Comparison of ENCODE assay signal across 31 cellular contexts in genomic region chr6:168862346-168862980, GRCh38.
"Had no signal": no experiment of that assay in that cellular context is flagged by ENCODE, and none has a peak within 500 bp of the region (broad histone marks: within the 10 kb centered on the region; RNA-seq: fewer than 3 reads in every experiment).

No MANE protein-coding gene starts in this region.

- H3K36me3 Mint-ChIP-seq: activated CD8-positive, alpha-beta memory T cell treated with anti-CD3 and anti-CD28 coated beads, Interleukin-2, amount 10 ng/mL, durations not matched to agents 7 days and 5 days; activated naive CD4-positive, alpha-beta T cell treated with anti-CD3 and anti-CD28 coated beads, Interleukin-2, amount 50 U/mL, for 24 hours; activated naive CD8-positive, alpha-beta T cell treated with anti-CD3 and anti-CD28 coated beads for 36 hours had no signal

- H3K4me3 Mint-ChIP-seq: activated B cell treated with CpG ODN at 0.5 μM for 24 hours; activated CD8-positive, alpha-beta memory T cell treated with anti-CD3 and anti-CD28 coated beads, Interleukin-2, amount 10 ng/mL, durations not matched to agents 7 days and 5 days; activated CD8-positive, alpha-beta T cell treated with anti-CD3 and anti-CD28 coated beads for 36 hours; activated naive CD4-positive, alpha-beta T cell treated with anti-CD3 and anti-CD28 coated beads for 36 hours; activated naive CD4-positive, alpha-beta T cell treated with anti-CD3 and anti-CD28 coated beads, Interleukin-2, amount 50 U/mL, for 24 hours; activated naive CD8-positive, alpha-beta T cell treated with anti-CD3 and anti-CD28 coated beads for 36 hours; activated naive CD8-positive, alpha-beta T cell treated with anti-CD3 and anti-CD28 coated beads, Interleukin-2, amount 50 U/mL, for 24 hours; activated T-helper 1 cell treated with anti-CD3 and anti-CD28 coated beads, Interleukin-12 subunit alpha, Interleukin-12 subunit beta, Interleukin-2, Interleukin-4 antibody, amounts not matched to agents 30 ng/mL and 10 ng/mL and 1 ng/mL, durations not matched to agents 14 hours and 24 hours and 36 hours; T-helper 17 cell; T-helper 2 cell treated with Interferon-gamma antibody and Interleukin-4, amounts not matched to agents 5 μg/mL and 100 μg/mL, for 36 hours had no signal

- H3K27me3 Mint-ChIP-seq: activated CD8-positive, alpha-beta memory T cell treated with anti-CD3 and anti-CD28 coated beads, Interleukin-2, amount 10 ng/mL, durations not matched to agents 7 days and 5 days had no signal

- H3K27ac ChIP-seq: adrenal gland, body of pancreas, colonic mucosa, esophagus muscularis mucosa, foreskin keratinocyte, gastrocnemius medialis, WERI-Rb-1 had no signal

- H3K4me1 Mint-ChIP-seq: activated B cell treated with CpG ODN at 0.5 μM for 24 hours; activated CD8-positive, alpha-beta memory T cell treated with anti-CD3 and anti-CD28 coated beads, Interleukin-2, amount 10 ng/mL, durations not matched to agents 7 days and 5 days; activated naive CD4-positive, alpha-beta T cell treated with anti-CD3 and anti-CD28 coated beads, Interleukin-2, amount 50 U/mL, for 24 hours; activated naive CD8-positive, alpha-beta T cell treated with anti-CD3 and anti-CD28 coated beads for 36 hours; activated naive CD8-positive, alpha-beta T cell treated with anti-CD3 and anti-CD28 coated beads, Interleukin-2, amount 50 U/mL, for 24 hours had no signal

- H3K27ac Mint-ChIP-seq: activated B cell treated with CpG ODN at 0.5 μM for 24 hours; activated CD8-positive, alpha-beta memory T cell treated with anti-CD3 and anti-CD28 coated beads, Interleukin-2, amount 10 ng/mL, durations not matched to agents 7 days and 5 days; activated CD8-positive, alpha-beta T cell treated with anti-CD3 and anti-CD28 coated beads for 36 hours; activated naive CD4-positive, alpha-beta T cell treated with anti-CD3 and anti-CD28 coated beads for 36 hours; activated naive CD4-positive, alpha-beta T cell treated with anti-CD3 and anti-CD28 coated beads, Interleukin-2, amount 50 U/mL, for 24 hours; activated naive CD8-positive, alpha-beta T cell treated with anti-CD3 and anti-CD28 coated beads for 36 hours; activated naive CD8-positive, alpha-beta T cell treated with anti-CD3 and anti-CD28 coated beads, Interleukin-2, amount 50 U/mL, for 24 hours; activated T-helper 1 cell treated with anti-CD3 and anti-CD28 coated beads, Interleukin-12 subunit alpha, Interleukin-12 subunit beta, Interleukin-2, Interleukin-4 antibody, amounts not matched to agents 30 ng/mL and 10 ng/mL and 1 ng/mL, durations not matched to agents 14 hours and 24 hours and 36 hours; activated T-helper 2 cell treated with anti-CD3 and anti-CD28 coated beads, Interferon-gamma antibody, Interleukin-2, Interleukin-4, amounts not matched to agents 10 μg/mL and 5 μg/mL and 100 μg/mL, durations not matched to agents 14 hours and 24 hours and 36 hours; T-helper 17 cell; T-helper 2 cell treated with Interferon-gamma antibody and Interleukin-4, amounts not matched to agents 5 μg/mL and 100 μg/mL, for 36 hours had no signal

- DNase-seq: activated B cell treated with CpG ODN at 0.5 μM for 24 hours; activated CD4-positive, alpha-beta T cell treated with anti-CD3 and anti-CD28 coated beads for 48 hours; activated CD4-positive, alpha-beta T cell treated with anti-CD3 and anti-CD28 coated beads, Interleukin-2, amount 50 U/mL, for 1 hour; activated CD4-positive, alpha-beta T cell treated with anti-CD3 and anti-CD28 coated beads, Interleukin-2, amount 50 U/mL, for 48 hours; activated CD8-positive, alpha-beta memory T cell treated with anti-CD3 and anti-CD28 coated beads, Interleukin-2, amount 10 ng/mL, durations not matched to agents 7 days and 5 days; activated CD8-positive, alpha-beta memory T cell treated with anti-CD3 and anti-CD28 coated beads, Interleukin-2, amount 50 U/mL, for 4 hours; activated CD8-positive, alpha-beta T cell treated with anti-CD3 and anti-CD28 coated beads for 36 hours; activated effector memory CD4-positive, alpha-beta T cell treated with anti-CD3 and anti-CD28 coated beads, Interleukin-2, amount 50 U/mL, for 16 hours; activated naive CD4-positive, alpha-beta T cell treated with anti-CD3 and anti-CD28 coated beads for 36 hours; activated naive CD8-positive, alpha-beta T cell treated with anti-CD3 and anti-CD28 coated beads for 36 hours; activated naive CD8-positive, alpha-beta T cell treated with anti-CD3 and anti-CD28 coated beads, Interleukin-2, amount 50 U/mL, for 24 hours; activated T-cell treated with anti-CD3 and anti-CD28 coated beads, Interleukin-2, amount 50 U/mL, for 1 hour; activated T-cell treated with anti-CD3 and anti-CD28 coated beads, Interleukin-2, amount 50 U/mL, for 48 hours; adrenal gland; aorta; body of pancreas; colonic mucosa; effector memory CD4-positive, alpha-beta T cell; erythroblast; foreskin keratinocyte; gastrocnemius medialis; T-helper 1 cell; T-helper 17 cell; T1000; WERI-Rb-1 had no signal

- ATAC-seq: activated CD4-positive, CD25-positive, alpha-beta regulatory T cell treated with anti-CD3 and anti-CD28 coated beads, Interleukin-2, amount 50 U/mL, for 24 hours; activated CD8-positive, alpha-beta memory T cell treated with anti-CD3 and anti-CD28 coated beads, Interleukin-2, amount 10 ng/mL, durations not matched to agents 7 days and 5 days; activated CD8-positive, alpha-beta T cell treated with anti-CD3 and anti-CD28 coated beads for 36 hours; activated naive CD8-positive, alpha-beta T cell treated with anti-CD3 and anti-CD28 coated beads, Interleukin-2, amount 50 U/mL, for 24 hours; body of pancreas; foreskin keratinocyte; gastrocnemius medialis; T-helper 17 cell had no signal

- H3K9me3 Mint-ChIP-seq: activated B cell treated with CpG ODN at 0.5 μM for 24 hours; activated CD8-positive, alpha-beta T cell treated with anti-CD3 and anti-CD28 coated beads for 36 hours; activated naive CD4-positive, alpha-beta T cell treated with anti-CD3 and anti-CD28 coated beads for 36 hours; activated naive CD4-positive, alpha-beta T cell treated with anti-CD3 and anti-CD28 coated beads, Interleukin-2, amount 50 U/mL, for 24 hours; activated naive CD8-positive, alpha-beta T cell treated with anti-CD3 and anti-CD28 coated beads for 36 hours; activated naive CD8-positive, alpha-beta T cell treated with anti-CD3 and anti-CD28 coated beads, Interleukin-2, amount 50 U/mL, for 24 hours; activated T-helper 1 cell treated with anti-CD3 and anti-CD28 coated beads, Interleukin-12 subunit alpha, Interleukin-12 subunit beta, Interleukin-2, Interleukin-4 antibody, amounts not matched to agents 30 ng/mL and 10 ng/mL and 1 ng/mL, durations not matched to agents 14 hours and 24 hours and 36 hours; activated T-helper 2 cell treated with anti-CD3 and anti-CD28 coated beads, Interferon-gamma antibody, Interleukin-2, Interleukin-4, amounts not matched to agents 10 μg/mL and 5 μg/mL and 100 μg/mL, durations not matched to agents 14 hours and 24 hours and 36 hours; T-helper 2 cell treated with Interferon-gamma antibody and Interleukin-4, amounts not matched to agents 5 μg/mL and 100 μg/mL, for 36 hours had no signal
